10 cellular contexts compared by ENCODE assay signal in the genomic region with DNA sequence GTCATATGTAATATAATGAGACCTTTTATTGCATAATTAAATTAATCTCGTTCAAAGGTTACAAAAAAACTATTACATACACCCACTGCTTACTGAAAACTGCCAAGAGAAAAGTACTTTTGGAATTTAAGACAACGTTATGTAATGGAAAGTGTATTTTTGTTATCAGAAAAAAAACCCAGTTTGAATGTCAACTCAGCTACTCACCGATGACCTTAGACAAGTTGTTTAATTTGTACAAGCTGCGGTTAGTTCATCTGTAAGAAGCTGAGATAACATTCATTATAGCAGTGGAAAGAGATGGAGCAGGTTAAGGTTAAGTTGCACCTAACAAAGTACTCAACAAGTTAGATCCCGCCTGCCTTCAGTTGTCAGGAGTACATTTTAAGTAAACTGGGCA. TPM values are rescaled to one million over a fixed set of nuclear protein-coding genes. Genes with fewer than 3 reads are reported as not detected.
DNase-seq lines count a peak whose midpoint lies in the region; ATAC-seq and TF ChIP-seq lines count a peak whose summit lies in the region.
"Had no signal": no experiment of that assay in that cellular context is flagged by ENCODE, and none has a peak within 500 bp of the region (broad histone marks: within the 10 kb centered on the region; RNA-seq: fewer than 3 reads in every experiment).

No MANE protein-coding gene starts in this region.

- DNase-seq in activated naive CD4-positive, alpha-beta T cell treated with Interleukin-2 at 50 U/mL for 16 hours = no peak
- DNase-seq in uterus = no peak
- DNase-seq in stimulated activated CD4-positive, alpha-beta T cell treated with anti-CD3 and anti-CD28 coated beads, Interleukin-4, amount 100 ng/mL, for 4 hours = no peak
- DNase-seq in activated CD4-positive, alpha-beta T cell treated with anti-CD3 and anti-CD28 coated beads, Interleukin-2, amount 50 U/mL, for 4 hours = no peak
- DNase-seq: EL, NCI-H345 had no signal

- H3K9me3 ChIP-seq in mesodermal cell (ENCODE audit: control insufficient read depth, low read length) = no peaks in the 10 kb centered on the region
- no peaks in the 10 kb centered on the region for H3K9me3 ChIP-seq in uterus

- peak overlapping the region; percentile 100 for H3K27ac Mint-ChIP-seq in activated naive CD4-positive, alpha-beta T cell treated with anti-CD3 and anti-CD28 coated beads, Interleukin-2, amount 50 U/mL, for 24 hours
- H3K27ac Mint-ChIP-seq in brain = peak overlapping the region in 4 of 5 experiments; percentile 97 to 98 (median 98)

- TF ChIP-seq POLR2A in uterus (IDR thresholded peaks at IDR 0.05) = no peak

- 25 to 30% methylated on average over 1 to 2 of the region's 5 CpGs for WGBS in mesodermal cell (ENCODE audit: insufficient coverage in 2 of 2), 2 experiments

- no peak overlapping the region for H3K27ac ChIP-seq in mesodermal cell (ENCODE audit: low read depth, low read length, severe bottlenecking)
- H3K27ac ChIP-seq in uterus = peak overlapping the region in 1 of 2 donors; percentile 77

- no peaks in the 10 kb centered on the region for H3K27me3 ChIP-seq in uterus

- H3K36me3 ChIP-seq in mesodermal cell (ENCODE audit: control insufficient read depth, insufficient read depth, low read length) (peaks cover 38% of the 10 kb centered on the region), uterus (no peaks in the 10 kb centered on the region)

- no peak for ATAC-seq in GM18520 (IDR thresholded peaks at IDR 0.05; ENCODE audit: unreplicated experiment)

- TF ChIP-seq CTCF in brain (conservative IDR thresholded peaks at IDR 0.05) = no peak
- TF ChIP-seq CTCF in uterus (IDR thresholded peaks at IDR 0.05) = no peak

- H3K36me3 Mint-ChIP-seq in activated naive CD4-positive, alpha-beta T cell treated with anti-CD3 and anti-CD28 coated beads, Interleukin-2, amount 50 U/mL, for 24 hours = peaks cover 11% of the 10 kb centered on the region
- peaks cover 16% of the 10 kb centered on the region for H3K36me3 Mint-ChIP-seq in brain

- H3K9me3 Mint-ChIP-seq in activated naive CD4-positive, alpha-beta T cell treated with anti-CD3 and anti-CD28 coated beads, Interleukin-2, amount 50 U/mL, for 24 hours = no peaks in the 10 kb centered on the region
- no peaks in the 10 kb centered on the region for H3K9me3 Mint-ChIP-seq in brain

- peak overlapping the region; percentile 98 for H3K4me3 Mint-ChIP-seq in activated naive CD4-positive, alpha-beta T cell treated with anti-CD3 and anti-CD28 coated beads, Interleukin-2, amount 50 U/mL, for 24 hours
- H3K4me3 Mint-ChIP-seq in brain = peak overlapping the region; percentile 96 to 100 (median 98)

- H3K27me3 Mint-ChIP-seq in activated naive CD4-positive, alpha-beta T cell treated with anti-CD3 and anti-CD28 coated beads, Interleukin-2, amount 50 U/mL, for 24 hours = no peaks in the 10 kb centered on the region
- H3K27me3 Mint-ChIP-seq in brain = peaks cover 15% of the 10 kb centered on the region

- H3K4me1 ChIP-seq in mesodermal cell (ENCODE audit: control insufficient read depth, insufficient read depth, low read length, poor library complexity, severe bottlenecking) (peaks cover 3% of the 10 kb centered on the region), uterus (peaks cover 3 to 8% of the 10 kb centered on the region in 2 donors)

- intact Hi-C loops in uterus (cut with DNase I; ENCODE audit: low total_unique reads) = no loop called here

- peaks cover 60% of the 10 kb centered on the region for H3K4me1 Mint-ChIP-seq in activated naive CD4-positive, alpha-beta T cell treated with anti-CD3 and anti-CD28 coated beads, Interleukin-2, amount 50 U/mL, for 24 hours
- H3K4me1 Mint-ChIP-seq in brain = peaks cover 82% of the 10 kb centered on the region

- H3K4me3 ChIP-seq in mesodermal cell (ENCODE audit: extremely low read depth, insufficient read depth, low read length, poor library complexity, severe bottlenecking) (peak overlapping the region; percentile 92), uterus (peak overlapping the region; percentile 80 to 90)

RNA-seq across cellular contexts. Expression of a gene that starts 1.1 kb away (rescaled TPM):
- polyA plus RNA-seq in brain (ENCODE audit: insufficient read depth, low read depth, low replicate concordance) = 69.3 TPM
- polyA plus RNA-seq in mesodermal cell (2013, experiment 1 of 2) = 192 TPM
- polyA plus RNA-seq in mesodermal cell (2013, experiment 2 of 2) = 231 TPM
- 100 to 1,000 TPM in 1 of 4 donors, 10 to 100 TPM in 3; 54.5 to 121 (median 67.2) TPM for total RNA-seq in uterus

RNA-seq across cellular contexts. Expression of a gene that starts 1.3 kb away (rescaled TPM):
- polyA plus RNA-seq in brain (ENCODE audit: insufficient read depth, low read depth, low replicate concordance) = 30.8 TPM
- polyA plus RNA-seq in mesodermal cell (2013, experiment 1 of 2) = 62.8 TPM
- polyA plus RNA-seq in mesodermal cell (2013, experiment 2 of 2) = 71.3 TPM
- total RNA-seq in uterus = 10 to 100 TPM in 3 of 4 donors, 1 to 10 TPM in 1; 10.0 to 79.4 (median 51.9) TPM

RNA-seq across cellular contexts. Expression of a gene that starts 19.0 kb away (rescaled TPM):
- polyA plus RNA-seq in brain (ENCODE audit: insufficient read depth, low read depth, low replicate concordance) = 1.7 TPM
- 2.1 TPM for polyA plus RNA-seq in mesodermal cell (2013, experiment 1 of 2)
- polyA plus RNA-seq in mesodermal cell (2013, experiment 2 of 2) = 2.0 TPM
- 10 to 100 TPM in 2 of 4 donors, 1 to 10 TPM in 2; 5.9 to 22.5 (median 11.9) TPM for total RNA-seq in uterus
